ENCODE assay signal across 17 cellular contexts in genomic region chr14:105173145-105173544, GRCh38. TPM values are rescaled to one million over a fixed set of nuclear protein-coding genes. Genes with fewer than 3 reads are reported as not detected.
A peak's percentile ranks its signal among the peaks of the same experiment; 100 is the strongest.
DNase-seq lines count a peak whose midpoint lies in the region; ATAC-seq and TF ChIP-seq lines count a peak whose summit lies in the region.
"Had no signal": no experiment of that assay in that cellular context is flagged by ENCODE, and none has a peak within 500 bp of the region (broad histone marks: within the 10 kb centered on the region; RNA-seq: fewer than 3 reads in every experiment).

No MANE protein-coding gene starts in this region.

- no peak overlapping the region for H3K18ac ChIP-seq in neuronal stem cell (ENCODE audit: low read length)

- H2BK120ac ChIP-seq in neuronal stem cell (ENCODE audit: low read depth, low read length) = no peak overlapping the region

- H3K27me3 Mint-ChIP-seq in GM23338 (ENCODE audit: insufficient read depth, low read depth, poor library complexity) = peaks cover 11% of the 10 kb centered on the region

- H4K20me1 ChIP-seq in BLaER1 (peaks cover 45% of the 10 kb centered on the region), Loucy (ENCODE audit: insufficient read depth, low read length, poor library complexity, severe bottlenecking) (peaks cover 5% of the 10 kb centered on the region), GM23338 (replicated peaks; ENCODE audit: insufficient read depth) (no peaks in the 10 kb centered on the region; the same call in 1 of the 2 replicates)
- H4K20me1 ChIP-seq in BLaER1 treated with 17β-estradiol and CSF1 and Interleukin-3, amounts not matched to agents 10 nM and 100 nM = peaks cover 6 to 79% (median 57%) of the 10 kb centered on the region in 11 experiments; a peak in 13 of 22 replicates

- H3K4me3 Mint-ChIP-seq in GM23338 = no peak overlapping the region
- H3K4me3 Mint-ChIP-seq: CD8-positive, alpha-beta T cell had no signal

- H3K36me3 ChIP-seq in BLaER1 (0 out of 2 replicates have a peak, but pooled peaks cover 6% of the 10 kb centered on the region), Loucy (ENCODE audit: insufficient read depth, low read length) (no peaks in the 10 kb centered on the region), neuronal stem cell (replicated peaks in 1 of 2; ENCODE audit: control insufficient read depth in 2 of 2, insufficient read depth in 2 of 2, low read length in 2 of 2) (no peaks in the 10 kb centered on the region), GM23338 (ENCODE audit: insufficient read depth) (no peaks in the 10 kb centered on the region), colonic mucosa (no peaks in the 10 kb centered on the region)
- H3K36me3 ChIP-seq in BLaER1 treated with 17β-estradiol and CSF1 and Interleukin-3, amounts not matched to agents 10 nM and 100 nM = no peaks in the 10 kb centered on the region

- peaks cover 93% of the 10 kb centered on the region for H3K4me1 ChIP-seq in BLaER1
- H3K4me1 ChIP-seq in BLaER1 treated with 17β-estradiol and CSF1 and Interleukin-3, amounts not matched to agents 10 nM and 100 nM = peaks cover 74 to 95% (median 94%) of the 10 kb centered on the region in 10 experiments
- peaks cover 48% of the 10 kb centered on the region for H3K4me1 ChIP-seq in Loucy (ENCODE audit: insufficient read depth, low read length, poor library complexity, severe bottlenecking)
- H3K4me1 ChIP-seq in neuronal stem cell (ENCODE audit: control insufficient read depth in 2 of 2, insufficient read depth in 1 of 2, low read depth in 1 of 2, low read length in 2 of 2) = peaks cover 0 to 14% of the 10 kb centered on the region in 2 donors
- H3K4me1 ChIP-seq in GM23338 (ENCODE audit: insufficient read depth) = no peaks in the 10 kb centered on the region
- H3K4me1 ChIP-seq in colonic mucosa = peaks cover 3% of the 10 kb centered on the region

- DNase-seq in neuronal stem cell (ENCODE audit: low spot score) (no peak), GM23338 (ENCODE audit: low spot score) (no peak), colonic mucosa (no peak)
- DNase-seq: AML-193; CD8-positive, alpha-beta T cell; COR-L47; DMS 273 treated with DMSO at 0.1 percent for 48 hours; DMS79; GDM1; GM23248; H7 had no signal

- ATAC-seq in GM23338 = no peak
- ATAC-seq: A549; CD8-positive, alpha-beta T cell; HCT116 had no signal

- no peak overlapping the region for H3K23ac ChIP-seq in neuronal stem cell (ENCODE audit: low read depth, low read length, poor library complexity)

- peak overlapping the region; percentile 98 for H3K4me2 ChIP-seq in BLaER1
- peak overlapping the region in 10 of 11 experiments; percentile 84 to 100 (median 98); a peak in 18 of 22 replicates for H3K4me2 ChIP-seq in BLaER1 treated with 17β-estradiol and CSF1 and Interleukin-3, amounts not matched to agents 10 nM and 100 nM
- peak overlapping the region; percentile 16 for H3K4me2 ChIP-seq in Loucy (ENCODE audit: low read depth, low read length, poor library complexity, severe bottlenecking)
- H3K4me2 ChIP-seq in neuronal stem cell (ENCODE audit: insufficient read depth, low read length, poor library complexity, severe bottlenecking) = no peak overlapping the region
- H3K4me2 ChIP-seq in GM23338 = no peak overlapping the region
- H3K4me2 ChIP-seq: A549, KMS-11 had no signal

- no peak overlapping the region for H4K8ac ChIP-seq in neuronal stem cell (ENCODE audit: low read depth, low read length)

- H3K36me3 Mint-ChIP-seq in GM23338 (ENCODE audit: low read depth) = no peaks in the 10 kb centered on the region
- H3K36me3 Mint-ChIP-seq: CD8-positive, alpha-beta T cell had no signal

- H3K4ac ChIP-seq in neuronal stem cell (ENCODE audit: low read length) = no peak overlapping the region

- no peak overlapping the region for H2AK5ac ChIP-seq in neuronal stem cell (ENCODE audit: low read depth, low read length)

- no peak overlapping the region for H2BK12ac ChIP-seq in neuronal stem cell (ENCODE audit: low read length)

- no CpG with 5 or more reads among the region's 13 CpGs for WGBS in neuronal stem cell (ENCODE audit: extremely low coverage in 2 of 2, insufficient read length in 2 of 2, insufficient replicate concordance in 1 of 2), 2 donors

- H3K9me3 ChIP-seq in BLaER1 = no peaks in the 10 kb centered on the region
- no peaks in the 10 kb centered on the region for H3K9me3 ChIP-seq in BLaER1 treated with 17β-estradiol and CSF1 and Interleukin-3, amounts not matched to agents 10 nM and 100 nM (replicated peaks in 1 of 11)
- no peaks in the 10 kb centered on the region for H3K9me3 ChIP-seq in Loucy (ENCODE audit: insufficient read depth, low read depth, low read length)
- H3K9me3 ChIP-seq in neuronal stem cell (replicated peaks in 1 of 2; ENCODE audit: control insufficient read depth in 2 of 2, insufficient read depth in 1 of 2, low read depth in 1 of 2, low read length in 2 of 2) = no peaks in the 10 kb centered on the region
- no peaks in the 10 kb centered on the region for H3K9me3 ChIP-seq in colonic mucosa
- H3K9me3 ChIP-seq: A549 had no signal

- H3K27ac ChIP-seq in BLaER1 (peak overlapping the region; percentile 85), neuronal stem cell (replicated peaks; ENCODE audit: low read length) (no peak overlapping the region), GM23338 (ENCODE audit: low read depth) (no peak overlapping the region), colonic mucosa (no peak overlapping the region)
- peak overlapping the region in 4 of 11 experiments; percentile 84 to 91 (median 87); a peak in 7 of 22 replicates for H3K27ac ChIP-seq in BLaER1 treated with 17β-estradiol and CSF1 and Interleukin-3, amounts not matched to agents 10 nM and 100 nM
- H3K27ac ChIP-seq: A549, GM23248, KMS-11 had no signal

- TF ChIP-seq CTCF in Loucy (conservative IDR thresholded peaks at IDR 0.05; ENCODE audit: low read length) (no peak), GM23338 (conservative IDR thresholded peaks at IDR 0.05; ENCODE audit: low read depth in 2 of 2) (no peak), colonic mucosa (IDR thresholded peaks at IDR 0.05) (no peak)

- H3K9me3 Mint-ChIP-seq in GM23338 = no peaks in the 10 kb centered on the region
- H3K9me3 Mint-ChIP-seq: CD8-positive, alpha-beta T cell had no signal

- H3K14ac ChIP-seq in neuronal stem cell (ENCODE audit: low read length) = peak overlapping the region; percentile 38

- H3K9ac ChIP-seq in BLaER1 (no peak overlapping the region), Loucy (ENCODE audit: low read depth, low read length, poor library complexity, severe bottlenecking) (no peak overlapping the region), neuronal stem cell (ENCODE audit: low read depth, low read length, poor library complexity) (no peak overlapping the region), colonic mucosa (ENCODE audit: low read depth in 2 of 2, low read length in 2 of 2) (no peak overlapping the region)
- H3K9ac ChIP-seq in BLaER1 treated with 17β-estradiol and CSF1 and Interleukin-3, amounts not matched to agents 10 nM and 100 nM = 0 out of 22 replicates have a peak overlapping the region, but pooled peaks of 1 of the 11 experiments have one; percentile 74
- H3K9ac ChIP-seq: GM23248, KMS-11 had no signal

- H2BK15ac ChIP-seq in neuronal stem cell (ENCODE audit: low read length) = no peak overlapping the region

- H2AFZ ChIP-seq in Loucy (ENCODE audit: low read length) (no peak overlapping the region), neuronal stem cell (ENCODE audit: low read length) (no peak overlapping the region), GM23338 (no peak overlapping the region)
- H2AFZ ChIP-seq: GM23248 had no signal

- H2BK5ac ChIP-seq in neuronal stem cell (ENCODE audit: low read length) = no peak overlapping the region

- no peaks in the 10 kb centered on the region for H3K4me1 Mint-ChIP-seq in GM23338

- H4K91ac ChIP-seq in neuronal stem cell (ENCODE audit: low read depth, low read length, poor library complexity) = no peak overlapping the region

- H3K79me1 ChIP-seq in neuronal stem cell (ENCODE audit: low read depth, low read length) = peaks cover 2% of the 10 kb centered on the region

- H3K27me3 ChIP-seq in BLaER1 (no peaks in the 10 kb centered on the region), Loucy (ENCODE audit: insufficient read depth, low read length, poor library complexity, severe bottlenecking) (no peaks in the 10 kb centered on the region), neuronal stem cell (ENCODE audit: control insufficient read depth in 3 of 3, insufficient read depth in 3 of 3, low read depth in 1 of 3, low read length in 3 of 3) (peaks cover 0 to 22% (median 6%) of the 10 kb centered on the region in 3 experiments), GM23338 (ENCODE audit: insufficient read depth) (peaks cover 6% of the 10 kb centered on the region; the same call in 1 of the 2 replicates), colonic mucosa (peaks cover 9% of the 10 kb centered on the region)
- peaks cover 0 to 16% (median 0%) of the 10 kb centered on the region in 11 experiments; a peak in 6 of 22 replicates for H3K27me3 ChIP-seq in BLaER1 treated with 17β-estradiol and CSF1 and Interleukin-3, amounts not matched to agents 10 nM and 100 nM

- H3K9me2 ChIP-seq in Loucy (replicated peaks; ENCODE audit: low read depth, low read length) = no peaks in the 10 kb centered on the region
- H3K9me2 ChIP-seq in GM23338 (ENCODE audit: insufficient read depth) = no peaks in the 10 kb centered on the region

- H3K79me2 ChIP-seq in Loucy (ENCODE audit: insufficient read depth, low read length) = peaks cover 20% of the 10 kb centered on the region; the same call in 1 of the 2 replicates
- H3K79me2 ChIP-seq in GM23338 (replicated peaks; ENCODE audit: insufficient read depth) = no peaks in the 10 kb centered on the region

- H3K27ac Mint-ChIP-seq in GM23338 = no peak overlapping the region
- H3K27ac Mint-ChIP-seq: CD8-positive, alpha-beta T cell had no signal

- H3F3A ChIP-seq in Loucy (ENCODE audit: low read depth) = no peaks in the 10 kb centered on the region
- no peaks in the 10 kb centered on the region for H3F3A ChIP-seq in GM23338 (replicated peaks; ENCODE audit: low read depth)

- intact Hi-C loops in colonic mucosa (cut with DNase I) = no loop called here

- H3K4me3 ChIP-seq in BLaER1 (no peak overlapping the region), Loucy (ENCODE audit: low read length, poor library complexity, severe bottlenecking) (no peak overlapping the region), neuronal stem cell (ENCODE audit: low read length in 2 of 2) (no peak overlapping the region), GM23338 (no peak overlapping the region), colonic mucosa (no peak overlapping the region)
- no peak overlapping the region for H3K4me3 ChIP-seq in BLaER1 treated with 17β-estradiol and CSF1 and Interleukin-3, amounts not matched to agents 10 nM and 100 nM
- H3K4me3 ChIP-seq: A549, GM23248 had no signal

RNA-seq across cellular contexts. Expression of gene JAG2, which starts 4.6 kb away (rescaled TPM):
- 5.2 TPM for polyA plus RNA-seq in neuronal stem cell (2013, experiment 1 of 2)
- 4.9 TPM for polyA plus RNA-seq in neuronal stem cell (2013, experiment 2 of 2)
- total RNA-seq in GM23338 (2014; rRNA removed; shearing (Covaris generic)) = 9.6 and 10.3 TPM in 2 replicates
- polyA plus RNA-seq in GM23338 (2016; fragmentation: Nextera tagmentation; extraction: Ambion mirVana) = 1.9 and 2.6 TPM in 2 replicates
- 10 to 100 TPM in 1 of 2 donors, 1 to 10 TPM in 1; 8.2 to 11.0 TPM for total RNA-seq in colonic mucosa
- polyA plus RNA-seq: GM23248 had no signal

RNA-seq across cellular contexts. Expression of gene NUDT14, which starts 8.0 kb away (rescaled TPM):
- 21.6 TPM for polyA plus RNA-seq in neuronal stem cell (2013, experiment 1 of 2)
- 21.9 TPM for polyA plus RNA-seq in neuronal stem cell (2013, experiment 2 of 2)
- total RNA-seq in GM23338 (2014; rRNA removed; shearing (Covaris generic)) = 13.6 and 14.8 TPM in 2 replicates
- 38.4 and 41.0 TPM in 2 replicates for polyA plus RNA-seq in GM23338 (2016; fragmentation: Nextera tagmentation; extraction: Ambion mirVana)
- total RNA-seq in colonic mucosa = 10 to 100 TPM; 40.8 to 46.0 TPM

Comparison
In these comparisons a context has a peak if more than half of its experiments do, and no peak if none do; other contexts are left out.
1. H3K4me2 ChIP-seq: peak in BLaER1 (single experiment), BLaER1 treated with 17β-estradiol and CSF1 and Interleukin-3, amounts not matched to agents 10 nM and 100 nM (10 of 11) and Loucy (single experiment); none in neuronal stem cell (single experiment) and GM23338 (single experiment).